In the genomic region with DNA sequence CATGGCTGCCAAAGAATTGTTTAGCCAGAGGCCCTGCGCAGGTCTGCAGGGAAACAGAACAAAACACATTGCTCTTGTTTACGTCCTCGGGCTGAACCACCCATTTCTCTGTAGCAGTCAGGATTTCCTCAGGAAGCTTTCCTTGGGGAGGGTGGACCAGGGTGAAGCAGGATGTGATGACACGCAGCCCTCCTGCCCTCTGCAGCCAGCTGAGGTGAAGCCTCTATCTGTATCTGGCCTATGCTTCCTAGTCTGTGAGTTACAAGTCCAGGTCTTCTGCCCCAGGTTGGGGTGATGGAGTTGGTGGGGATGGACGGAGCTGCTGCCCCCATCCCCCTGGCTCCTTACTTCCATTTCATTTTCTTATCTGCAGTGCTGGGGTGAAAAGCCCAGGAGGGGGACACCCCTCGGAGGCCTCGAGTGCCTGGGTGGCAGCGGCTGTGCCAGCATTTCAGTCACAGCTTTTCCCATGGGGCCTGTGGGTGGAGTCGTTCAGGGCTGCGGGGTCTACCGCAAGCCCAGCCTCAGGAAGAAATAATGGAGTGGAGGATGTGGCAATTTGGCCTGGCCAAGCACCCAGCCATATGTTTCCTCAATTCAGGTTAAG, we compare ENCODE assay signal across 8 cellular contexts. TPM values are rescaled to one million over a fixed set of nuclear protein-coding genes. Genes with fewer than 3 reads are reported as not detected.
A peak's percentile ranks its signal among the peaks of the same experiment; 100 is the strongest.
DNase-seq lines count a peak whose midpoint lies in the region; ATAC-seq, FAIRE-seq and TF ChIP-seq lines count a peak whose summit lies in the region.

No MANE protein-coding gene starts in this region.

- H3K27me3 ChIP-seq in Panc1 (ENCODE audit: control insufficient read depth, insufficient read depth, low read length) (no peaks in the 10 kb centered on the region), gastrocnemius medialis (no peaks in the 10 kb centered on the region)

- POLR2A ChIA-PET in Panc1 (lab: Charles Lee) = no interaction called here

- TF ChIP-seq POLR2A in gastrocnemius medialis (IDR thresholded peaks at IDR 0.05) = peak; percentile 4 to 46
- no peak for TF ChIP-seq POLR2A in GM12891 (IDR thresholded peaks at IDR 0.05; ENCODE audit: low read depth, low read length)

- in situ Hi-C loops in Panc1 (cut with HindIII; ENCODE audit: low pct_unique_long_range_greater_than_20kb, low sequenced_read_pairs) (no loop called here), gastrocnemius medialis (cut with MboI; ENCODE audit: low sequenced_read_pairs in 4 of 4) (no loop called here)

- H3K27ac ChIP-seq in Panc1 (ENCODE audit: low read length) (no peak overlapping the region), gastrocnemius medialis (peak overlapping the region; percentile 59 to 81 (median 78))

- H3K9me3 ChIP-seq in Panc1 (ENCODE audit: control insufficient read depth, insufficient read depth, low read depth, low read length) (no peaks in the 10 kb centered on the region), gastrocnemius medialis (no peaks in the 10 kb centered on the region)

- CTCF ChIA-PET in Panc1 (lab: Charles Lee) = no interaction called here

- no peak for TF ChIP-seq CTCF in Panc1 (IDR thresholded peaks at IDR 0.05)
- TF ChIP-seq CTCF in fibroblast of the aortic adventitia (IDR thresholded peaks at IDR 0.05; ENCODE audit: insufficient read depth, low read length) = no peak
- TF ChIP-seq CTCF in gastrocnemius medialis (IDR thresholded peaks at IDR 0.05 in 4 of 5, conservative IDR thresholded peaks at IDR 0.05 in 1 of 5) = no peak

- ATAC-seq in GM19452 (IDR thresholded peaks at IDR 0.05; ENCODE audit: unreplicated experiment) (peak; percentile 44), Panc1 (peak; percentile 68; the same call in 1 of the 2 replicates), gastrocnemius medialis (peak; percentile 76 to 79)

- FAIRE-seq in GM12891 (lab: Jason Lieb, UNC) = no peak
- FAIRE-seq in RCC 7860 (lab: Jason Lieb, UNC) = no peak

- H3K4me3 ChIP-seq in Panc1 (ENCODE audit: low read depth in 2 of 2, low read length in 2 of 2) (no peak overlapping the region), fibroblast of the aortic adventitia (ENCODE audit: low read depth, low read length) (no peak overlapping the region), gastrocnemius medialis (peak overlapping the region in 1 of 4 donors; percentile 2)

- intact Hi-C loops in Panc1 (cut with micrococcal nuclease; ENCODE audit: unreplicated experiment) = no loop called here
- intact Hi-C loops in gastrocnemius medialis (cut with DNase I; ENCODE audit: low total_unique reads) = no loop called here

- H3K4me1 ChIP-seq in Panc1 (ENCODE audit: control insufficient read depth, insufficient read depth, low read length) (no peaks in the 10 kb centered on the region), gastrocnemius medialis (peaks cover 4 to 41% of the 10 kb centered on the region in 2 donors)

- BruUV-seq in Panc1 (replicated peaks; lab: Mats Ljungman, UMichigan) = no TSS peak

- no peaks in the 10 kb centered on the region for H3K36me3 ChIP-seq in Panc1 (ENCODE audit: control insufficient read depth, insufficient read depth, low read length)
- no peaks in the 10 kb centered on the region for H3K36me3 ChIP-seq in gastrocnemius medialis

- DNase-seq in Panc1 (ENCODE audit: low read depth, low spot score) (no peak), fibroblast of the aortic adventitia (ENCODE audit: low read depth) (peak; percentile 78), gastrocnemius medialis (peak; percentile 60 to 76), DMS53 treated with DMSO at 0.1 percent for 48 hours (lab: John Stamatoyannopoulos, UW; ENCODE audit: unreplicated experiment) (no peak), NAMALWA (ENCODE audit: low spot score) (no peak), GM12891 (ENCODE audit: insufficient read length, low spot score) (no peak), RCC 7860 (ENCODE audit: low spot score) (no peak)

TF ChIP-seq in GM12891, 5 proteins besides CTCF, POLR2A, EP300 and RAD21:
- no peak for TF ChIP-seq POU2F2 (IDR thresholded peaks at IDR 0.05; ENCODE audit: low read depth, low read length)
- TF ChIP-seq PAX5 (IDR thresholded peaks at IDR 0.05; ENCODE audit: insufficient read depth, low read length, severe bottlenecking) = no peak
- TF ChIP-seq TAF1 (IDR thresholded peaks at IDR 0.05; ENCODE audit: low read depth, low read length) = no peak
- no peak for TF ChIP-seq SPI1 (IDR thresholded peaks at IDR 0.05; ENCODE audit: low read depth, low read length)
- TF ChIP-seq POLR2AphosphoS5 (IDR thresholded peaks at IDR 0.05; ENCODE audit: low read depth, low read length) = no peak

RNA-seq across cellular contexts. Expression of a gene that starts 24.9 kb away (rescaled TPM):
- total RNA-seq in Panc1 (2021; ENCODE audit: unreplicated experiment) (6.6 TPM), fibroblast of the aortic adventitia (ENCODE audit: low replicate concordance) (59.5 and 60.2 TPM in 2 replicates), gastrocnemius medialis (10 to 100 TPM; 28.2 to 42.4 (median 35.4) TPM)
- polyA plus RNA-seq in Panc1 (2012; ENCODE audit: insufficient read length) = 2.3 TPM
- 0.17 TPM for polyA plus RNA-seq in GM12891 (2012; ENCODE audit: low read depth, missing spikeins)

Comparison
In these comparisons a context has a peak if more than half of its experiments do, and no peak if none do; other contexts are left out.
1. DNase-seq: peak in fibroblast of the aortic adventitia (single experiment) and gastrocnemius medialis (2 of 2); none in Panc1 (single experiment), DMS53 treated with DMSO at 0.1 percent for 48 hours (single experiment), NAMALWA (single experiment), GM12891 (single experiment) and RCC 7860 (single experiment).
2. Peak in every context shown above with its lines, with median percentiles within 50 percentile points of each other: ATAC-seq.